10 cellular contexts compared by ENCODE assay signal in genomic region chrX:78747471-78747870, GRCh38. TPM values are rescaled to one million over a fixed set of nuclear protein-coding genes. Genes with fewer than 3 reads are reported as not detected.
DNase-seq lines count a peak whose midpoint lies in the region; ATAC-seq and TF ChIP-seq lines count a peak whose summit lies in the region.
"Had no signal": no experiment of that assay in that cellular context is flagged by ENCODE, and none has a peak within 500 bp of the region (broad histone marks: within the 10 kb centered on the region; RNA-seq: fewer than 3 reads in every experiment).

Gene LPAR4 (plus strand): TSS chrX:78747720. CDS start chrX:78754870, 7,150 bp downstream.

- peaks cover 56 to 60% of the 10 kb centered on the region in 2 experiments for H3K9me3 Mint-ChIP-seq in H9

- H2BK15ac ChIP-seq in H9 (ENCODE audit: low read depth, low read length), result no peak within 1 kb of the TSS

- no peak within 1 kb of the TSS for H2BK20ac ChIP-seq in H9 (ENCODE audit: low read depth, low read length, poor library complexity, severe bottlenecking)

- H4K8ac ChIP-seq in H9 (replicated peaks; ENCODE audit: insufficient read length, low read depth, low read length), result no peak within 1 kb of the TSS

- H3K9me3 ChIP-seq in H9 (ENCODE audit: control insufficient read depth, low read depth, low read length), result peaks cover 6% of the 10 kb centered on the region
- H3K9me3 ChIP-seq in body of pancreas, result no peaks in the 10 kb centered on the region

- no peaks in the 10 kb centered on the region for H4K20me1 ChIP-seq in H9 (ENCODE audit: control insufficient read depth, insufficient read depth, insufficient read length)

- peak within 1 kb of the TSS; percentile 52 to 81 for H3K4me3 Mint-ChIP-seq in H9

- H3K4me1 ChIP-seq in H9 (ENCODE audit: insufficient read depth, low read length) (peaks cover 2% of the 10 kb centered on the region; the same call in 1 of the 2 replicates), body of pancreas (no peaks in the 10 kb centered on the region)

- no peak within 1 kb of the TSS for H3K14ac ChIP-seq in H9 (ENCODE audit: insufficient read depth, low read length)

- H3K4ac ChIP-seq in H9 (ENCODE audit: low read depth, low read length), result no peak within 1 kb of the TSS

- H3K36me3 ChIP-seq in body of pancreas (replicated peaks in 1 of 2; ENCODE audit: insufficient read depth in 1 of 2, low read depth in 2 of 2), result no peaks in the 10 kb centered on the region

- peak within 1 kb of the TSS; percentile 83 to 98 (median 94); a peak in 6 of 7 replicates for H3K27ac Mint-ChIP-seq in H9

- H3K4me2 ChIP-seq in H9 (ENCODE audit: insufficient read depth, insufficient read length, low read length), result peak within 1 kb of the TSS; percentile 13
- H3K4me2 ChIP-seq: KMS-11 had no signal

- intact Hi-C loops in sciatic nerve (cut with DNase I), result no loop called here
- intact Hi-C loops in body of pancreas (cut with DNase I), result no loop called here

- TF ChIP-seq CTCF in H9 (conservative IDR thresholded peaks at IDR 0.05) (no peak), choroid plexus epithelial cell (conservative IDR thresholded peaks at IDR 0.05; ENCODE audit: low read depth, low read length) (no peak), body of pancreas (IDR thresholded peaks at IDR 0.05) (no peak)

- no peak within 1 kb of the TSS for H2BK120ac ChIP-seq in H9 (ENCODE audit: low read depth, low read length, poor library complexity, severe bottlenecking)

- H4K5ac ChIP-seq in H9 (ENCODE audit: insufficient read length, low read depth, low read length), result no peak within 1 kb of the TSS

- H3K23me2 ChIP-seq in H9 (ENCODE audit: insufficient read length, low read depth, low read length, poor library complexity, severe bottlenecking), result no peaks in the 10 kb centered on the region

- H4K91ac ChIP-seq in H9 (ENCODE audit: insufficient read length, low read depth, low read length), result no peak within 1 kb of the TSS

- H3K56ac ChIP-seq in H9 (ENCODE audit: insufficient read length, low read depth, low read length), result no peak within 1 kb of the TSS

- H3K36me3 Mint-ChIP-seq in H9 (ENCODE audit: insufficient read depth in 1 of 3, low read depth in 3 of 3), result peaks cover 0 to 4% (median 0%) of the 10 kb centered on the region in 3 experiments; a peak in 4 of 7 replicates

- H3K27ac ChIP-seq in H9 (ENCODE audit: insufficient read length, low read depth, low read length) (peak within 1 kb of the TSS; percentile 70), body of pancreas (no peak within 1 kb of the TSS)
- H3K27ac ChIP-seq: KMS-11 had no signal

- no peak within 1 kb of the TSS for H2AK5ac ChIP-seq in H9 (ENCODE audit: insufficient read length, low read length)

- no peaks in the 10 kb centered on the region for H3K27me3 ChIP-seq in H9 (ENCODE audit: insufficient read depth, low read length)
- H3K27me3 ChIP-seq in body of pancreas, result no peaks in the 10 kb centered on the region

- peaks cover 34% of the 10 kb centered on the region in 2 experiments for H3K4me1 Mint-ChIP-seq in H9

- H3K18ac ChIP-seq in H9 (ENCODE audit: insufficient read length, low read depth, low read length), result no peak within 1 kb of the TSS

- H2AFZ ChIP-seq in H9 (ENCODE audit: low read length), result no peak within 1 kb of the TSS

- no peak within 1 kb of the TSS for H3K23ac ChIP-seq in H9 (ENCODE audit: insufficient read length, low read depth, low read length)

- no CpG with 5 or more reads among the region's 9 CpGs for WGBS in H9 (ENCODE audit: extremely low coverage, insufficient read length, low lambda C conversion rate)
- whole genome bisulfite sequencing in body of pancreas, 2 donors, result 6 to 14% methylated on average over 9 of the region's 9 CpGs

- H3T11ph ChIP-seq in H9 (ENCODE audit: low read length), result no peak within 1 kb of the TSS

- H3K79me2 ChIP-seq in H9 (ENCODE audit: insufficient read depth, low read length), result no peaks in the 10 kb centered on the region

- no peak within 1 kb of the TSS for H3K9ac ChIP-seq in H9 (ENCODE audit: extremely low read depth, insufficient read length, low read length)
- H3K9ac ChIP-seq: KMS-11 had no signal

- DNase-seq in H9, result peak; percentile 64
- DNase-seq in choroid plexus epithelial cell (ENCODE audit: low read depth), result peak; percentile 19
- DNase-seq in islet precursor cell, result peak; percentile 53
- no peak for DNase-seq in sciatic nerve (ENCODE audit: low spot score)
- DNase-seq in body of pancreas, result no peak
- no peak for DNase-seq in NCI-H82 treated with DMSO at 0.1 percent for 48 hours (lab: John Stamatoyannopoulos, UW; ENCODE audit: unreplicated experiment)
- no peak for DNase-seq in 8988T
- no peak for DNase-seq in NCI-H524 treated with DMSO at 0.1 percent for 48 hours (lab: John Stamatoyannopoulos, UW)
- DNase-seq: stimulated activated CD4-positive, alpha-beta T cell treated with anti-CD3 and anti-CD28 coated beads, Interleukin-4, amount 100 ng/mL, for 1 hour had no signal

- TF ChIP-seq POLR2A in body of pancreas (IDR thresholded peaks at IDR 0.05), result no peak

- H2BK12ac ChIP-seq in H9 (ENCODE audit: insufficient read length, low read depth, low read length), result no peak within 1 kb of the TSS

- H3K79me1 ChIP-seq in H9 (ENCODE audit: insufficient read depth, low read depth, low read length, poor library complexity, severe bottlenecking), result no peaks in the 10 kb centered on the region

- H2BK5ac ChIP-seq in H9 (ENCODE audit: insufficient read length, low read length), result no peak within 1 kb of the TSS

- no peaks in the 10 kb centered on the region; the same call in 1 of the 2 replicates for H3K27me3 Mint-ChIP-seq in H9 (ENCODE audit: low read depth)

- ATAC-seq in sciatic nerve, result peak; percentile 70
- ATAC-seq in body of pancreas, result no peak

- H3K4me3 ChIP-seq in choroid plexus epithelial cell (ENCODE audit: low read depth, low read length) (peak within 1 kb of the TSS; percentile 55), body of pancreas (no peak within 1 kb of the TSS)

RNA-seq across cellular contexts. Expression of gene LPAR4, which starts in this region (rescaled TPM):
- total RNA-seq in H9 (2021) (6.0 and 6.4 TPM in 2 replicates), sciatic nerve (0.80 TPM), body of pancreas (1 to 10 TPM in 1 of 2 donors, not detected in 1; 3.0 TPM)

Comparison
In these comparisons a context has a peak if more than half of its experiments do, and no peak if none do; other contexts are left out.
1. Peak in ATAC-seq in sciatic nerve; RNA of the gene not detected or under 1 TPM.
2. DNase-seq: peak in H9 (single experiment), choroid plexus epithelial cell (single experiment) and islet precursor cell (single experiment); none in sciatic nerve (single experiment), body of pancreas (0 of 4), NCI-H82 treated with DMSO at 0.1 percent for 48 hours (single experiment), 8988T (single experiment) and NCI-H524 treated with DMSO at 0.1 percent for 48 hours (single experiment).